ENCODE assay signal across 10 cellular contexts in genomic region chr1:164748253-164748899, GRCh38.
DNase-seq lines count a peak whose midpoint lies in the region; ATAC-seq and TF ChIP-seq lines count a peak whose summit lies in the region.
"Had no signal": no experiment of that assay in that cellular context is flagged by ENCODE, and none has a peak within 500 bp of the region (broad histone marks: within the 10 kb centered on the region; RNA-seq: fewer than 3 reads in every experiment).

No MANE protein-coding gene starts in this region.

- DNase-seq in Daoy (ENCODE audit: low read depth) (peak; percentile 81), WTC11 (ENCODE audit: low spot score) (no peak), left cardiac atrium (peak; percentile 45), cerebellar cortex (ENCODE audit: low spot score) (no peak), HEK293T (ENCODE audit: extremely low spot score) (no peak), islet precursor cell (no peak)
- DNase-seq: anterior cingulate cortex; naive thymus-derived CD8-positive, alpha-beta T cell had no signal

- H3K27me3 Mint-ChIP-seq in WTC11 (ENCODE audit: low read depth), result no peaks in the 10 kb centered on the region

- peaks cover 23% of the 10 kb centered on the region for H3K4me1 ChIP-seq in rectal smooth muscle tissue (ENCODE audit: control insufficient read depth, insufficient read depth, low read length)

- CTCF ChIA-PET in WTC11 (lab: Charles Lee), result interaction anchor here (1.1 kb wide), 1 partner anchor 16 kb away, joined by 3 read pairs; no protein-coding TSS in a partner anchor
- CTCF ChIA-PET in HEK293T (lab: Yijun Ruan, JAX), result interaction anchor here (0.9 to 1.3 kb wide), 2 partner anchors 13 to 39 kb away, joined by 3 read pairs; no protein-coding TSS in a partner anchor

- no peak overlapping the region for H3K4me3 ChIP-seq in rectal smooth muscle tissue (ENCODE audit: low read length)

- POLR2A ChIA-PET in WTC11 (lab: Charles Lee), result no interaction called here
- POLR2A ChIA-PET in HEK293T (lab: Yijun Ruan, JAX), result interaction anchor here (0.7 to 1.4 kb wide), 2 partner anchors 26 to 136 kb away, joined by 3 read pairs; no protein-coding TSS in a partner anchor

- H3K27me3 ChIP-seq in rectal smooth muscle tissue (ENCODE audit: control insufficient read depth, insufficient read depth, low read length), result no peaks in the 10 kb centered on the region

- H3K4me3 Mint-ChIP-seq in WTC11, result no peak overlapping the region
- H3K4me3 Mint-ChIP-seq: naive thymus-derived CD8-positive, alpha-beta T cell had no signal

- no peak overlapping the region for H3K9ac ChIP-seq in rectal smooth muscle tissue (ENCODE audit: low read length)

- H3K9me3 Mint-ChIP-seq in WTC11, result no peaks in the 10 kb centered on the region

- H3K36me3 Mint-ChIP-seq in WTC11, result no peaks in the 10 kb centered on the region
- H3K36me3 Mint-ChIP-seq: naive thymus-derived CD8-positive, alpha-beta T cell had no signal

- no peak for TF ChIP-seq CTCF in WTC11 (IDR thresholded peaks at IDR 0.05)

- H3K36me3 ChIP-seq in rectal smooth muscle tissue (ENCODE audit: control insufficient read depth, insufficient read depth, low read length), result no peaks in the 10 kb centered on the region

- intact Hi-C loops in left cardiac atrium (cut with DNase I), result no loop called here

- peaks cover 15% of the 10 kb centered on the region for H3K4me1 Mint-ChIP-seq in WTC11
- H3K4me1 Mint-ChIP-seq: naive thymus-derived CD8-positive, alpha-beta T cell had no signal

- ATAC-seq in WTC11 (no peak), left cardiac atrium (peak; percentile 81 to 92), HG02840 (IDR thresholded peaks at IDR 0.05; ENCODE audit: low FRiP score, unreplicated experiment) (no peak)
- ATAC-seq: naive thymus-derived CD8-positive, alpha-beta T cell had no signal

- peak overlapping the region; percentile 50 for H3K27ac ChIP-seq in rectal smooth muscle tissue (ENCODE audit: low read depth, low read length)

- H3K27ac Mint-ChIP-seq in WTC11, result peak overlapping the region; percentile 1; the same call in 1 of the 2 replicates
- H3K27ac Mint-ChIP-seq: naive thymus-derived CD8-positive, alpha-beta T cell had no signal

TF ChIP-seq in WTC11, 78 proteins besides CTCF, POLR2A, EP300 and RAD21 (continues in another document):
- TF ChIP-seq ZMAT4 (CRISPR knock-in tag; IDR thresholded peaks at IDR 0.05), result no peak
- TF ChIP-seq NFYB (CRISPR knock-in tag; conservative IDR thresholded peaks at IDR 0.05; ENCODE audit: low read depth), result no peak
- no peak for TF ChIP-seq GABPB1 (CRISPR knock-in tag; IDR thresholded peaks at IDR 0.05)
- no peak for TF ChIP-seq TCF7 (CRISPR knock-in tag; IDR thresholded peaks at IDR 0.05; ENCODE audit: low read depth)
- TF ChIP-seq, protein P1, sequence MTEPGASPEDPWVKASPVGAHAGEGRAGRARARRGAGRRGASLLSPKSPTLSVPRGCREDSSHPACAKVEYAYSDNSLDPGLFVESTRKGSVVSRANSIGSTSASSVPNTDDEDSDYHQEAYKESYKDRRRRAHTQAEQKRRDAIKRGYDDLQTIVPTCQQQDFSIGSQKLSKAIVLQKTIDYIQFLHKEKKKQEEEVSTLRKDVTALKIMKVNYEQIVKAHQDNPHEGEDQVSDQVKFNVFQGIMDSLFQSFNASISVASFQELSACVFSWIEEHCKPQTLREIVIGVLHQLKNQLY (CRISPR knock-in tag; IDR thresholded peaks at IDR 0.05), result no peak
- TF ChIP-seq FOXP1 (CRISPR knock-in tag; IDR thresholded peaks at IDR 0.05; ENCODE audit: borderline replicate concordance), result no peak
- TF ChIP-seq ZNF232 (CRISPR knock-in tag; IDR thresholded peaks at IDR 0.05), result no peak
- TF ChIP-seq ZNF423 (CRISPR knock-in tag; IDR thresholded peaks at IDR 0.05), result no peak
- no peak for TF ChIP-seq FOXK1 (CRISPR knock-in tag; IDR thresholded peaks at IDR 0.05)
- TF ChIP-seq ZNF281 (CRISPR knock-in tag; IDR thresholded peaks at IDR 0.05), result no peak
- TF ChIP-seq, protein P2, sequence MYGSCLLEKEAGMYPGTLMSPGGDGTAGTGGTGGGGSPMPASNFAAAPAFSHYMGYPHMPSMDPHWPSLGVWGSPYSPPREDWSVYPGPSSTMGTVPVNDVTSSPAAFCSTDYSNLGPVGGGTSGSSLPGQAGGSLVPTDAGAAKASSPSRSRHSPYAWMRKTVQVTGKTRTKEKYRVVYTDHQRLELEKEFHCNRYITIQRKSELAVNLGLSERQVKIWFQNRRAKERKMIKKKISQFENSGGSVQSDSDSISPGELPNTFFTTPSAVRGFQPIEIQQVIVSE (CRISPR knock-in tag; IDR thresholded peaks at IDR 0.05; ENCODE audit: borderline replicate concordance), result no peak

TF ChIP-seq in HEK293T, 16 proteins besides CTCF, POLR2A, EP300 and RAD21:
- TF ChIP-seq LEF1 (IDR thresholded peaks at IDR 0.05; ENCODE audit: borderline replicate concordance) (no peak), TARDBP (IDR thresholded peaks at IDR 0.05) (no peak), FOXK2 (IDR thresholded peaks at IDR 0.05) (no peak), HDGF (IDR thresholded peaks at IDR 0.05; ENCODE audit: borderline replicate concordance) (no peak), CTBP1 (IDR thresholded peaks at IDR 0.05; ENCODE audit: borderline replicate concordance) (no peak), ELF4 (IDR thresholded peaks at IDR 0.05) (no peak), ARNT (IDR thresholded peaks at IDR 0.05) (no peak), L3MBTL2 (conservative IDR thresholded peaks at IDR 0.05) (no peak), SP1 (IDR thresholded peaks at IDR 0.05) (no peak), FOXA1 (IDR thresholded peaks at IDR 0.05) (no peak), ZNF384 (IDR thresholded peaks at IDR 0.05) (no peak), NFRKB (IDR thresholded peaks at IDR 0.05) (no peak), SUZ12 (IDR thresholded peaks at IDR 0.05) (no peak), FOXM1 (IDR thresholded peaks at IDR 0.05; ENCODE audit: borderline replicate concordance) (no peak), BHLHE40 (IDR thresholded peaks at IDR 0.05; ENCODE audit: borderline replicate concordance) (no peak)
- TF ChIP-seq, protein P3, sequence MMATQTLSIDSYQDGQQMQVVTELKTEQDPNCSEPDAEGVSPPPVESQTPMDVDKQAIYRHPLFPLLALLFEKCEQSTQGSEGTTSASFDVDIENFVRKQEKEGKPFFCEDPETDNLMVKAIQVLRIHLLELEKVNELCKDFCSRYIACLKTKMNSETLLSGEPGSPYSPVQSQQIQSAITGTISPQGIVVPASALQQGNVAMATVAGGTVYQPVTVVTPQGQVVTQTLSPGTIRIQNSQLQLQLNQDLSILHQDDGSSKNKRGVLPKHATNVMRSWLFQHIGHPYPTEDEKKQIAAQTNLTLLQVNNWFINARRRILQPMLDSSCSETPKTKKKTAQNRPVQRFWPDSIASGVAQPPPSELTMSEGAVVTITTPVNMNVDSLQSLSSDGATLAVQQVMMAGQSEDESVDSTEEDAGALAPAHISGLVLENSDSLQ (IDR thresholded peaks at IDR 0.05), result no peak

Comparison
In these comparisons a context has a peak if more than half of its experiments do, and no peak if none do; other contexts are left out.
1. DNase-seq: peak in Daoy (single experiment) and left cardiac atrium (single experiment); none in WTC11 (single experiment), cerebellar cortex (single experiment), HEK293T (single experiment) and islet precursor cell (single experiment).
2. ATAC-seq: peak in left cardiac atrium (2 of 2); none in WTC11 (single experiment) and HG02840 (single experiment).